Comparison of ENCODE assay signal across 8 cellular contexts in the genomic region with DNA sequence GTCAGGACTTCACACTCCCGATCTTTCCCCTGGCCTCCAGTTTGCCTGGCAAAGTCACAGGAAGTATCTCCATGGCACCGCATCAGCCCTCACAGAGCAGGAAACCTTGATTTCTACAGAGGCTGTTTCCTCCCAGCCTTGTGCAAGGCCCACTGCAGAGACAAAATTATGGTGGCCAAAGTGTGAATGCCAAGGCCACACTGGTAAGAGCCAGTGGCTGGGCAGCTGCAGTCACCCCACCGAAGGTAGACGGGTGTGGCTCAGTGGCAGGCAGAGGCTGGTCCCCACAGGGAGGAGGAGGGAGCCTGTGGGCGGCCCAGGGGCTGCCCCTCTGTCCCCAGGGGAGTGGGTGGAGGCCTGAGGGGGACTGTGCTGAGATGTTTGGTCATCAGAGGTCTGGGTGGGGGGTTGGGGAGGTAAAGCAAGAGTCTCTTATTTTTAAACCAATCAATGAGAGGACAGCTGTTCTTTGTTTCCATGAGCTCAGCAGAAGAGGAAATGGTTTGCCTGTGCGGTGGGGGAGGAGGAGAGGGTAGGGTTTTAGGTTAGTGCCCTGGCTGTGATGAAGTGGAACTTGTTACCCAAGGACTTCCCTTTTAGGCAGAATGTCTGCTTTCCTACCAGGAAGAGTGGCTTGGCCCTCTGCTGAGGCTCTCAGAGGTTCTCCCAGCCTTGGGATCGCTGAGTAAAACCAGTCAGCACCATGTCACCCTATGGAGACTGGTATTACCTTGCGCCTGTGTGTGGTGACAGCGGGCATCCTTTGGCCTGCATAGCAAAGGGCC. TPM values are rescaled to one million over a fixed set of nuclear protein-coding genes. Genes with fewer than 3 reads are reported as not detected.
A peak's percentile ranks its signal among the peaks of the same experiment; 100 is the strongest.
DNase-seq lines count a peak whose midpoint lies in the region; ATAC-seq and TF ChIP-seq lines count a peak whose summit lies in the region.

No MANE protein-coding gene starts in this region.

- DNase-seq in DMS53 (lab: John Stamatoyannopoulos, UW) (peak; percentile 89), HUDEP-2 (lab: John Stamatoyannopoulos, UW; ENCODE audit: unreplicated experiment in 76 of 76) (peak in 43 of 76 experiments; percentile 5 to 74 (median 35)), T-helper 2 cell (peak; percentile 28 to 96 (median 63)), mammary epithelial cell (no peak), mucosa of descending colon (peak; percentile 77 to 91 (median 82)), NCI-H446 treated with DMSO at 0.1 percent for 48 hours (lab: John Stamatoyannopoulos, UW) (no peak)
- DNase-seq in stimulated activated naive CD4-positive, alpha-beta T cell treated with Interleukin-2 at 50 U/mL for 16 hours (lab: John Stamatoyannopoulos, UW) = peak; percentile 64

- H3K27me3 ChIP-seq in mammary epithelial cell (ENCODE audit: insufficient read depth, low read length) = no peaks in the 10 kb centered on the region

- dilution Hi-C loops in mammary epithelial cell (cut with HindIII; ENCODE audit: low sequenced_read_pairs) = no loop called here

- peak overlapping the region; percentile 68 for H2AFZ ChIP-seq in mammary epithelial cell (ENCODE audit: low read depth, low read length)

- in situ Hi-C loops in mammary epithelial cell (cut with MboI; ENCODE audit: low sequenced_read_pairs in 2 of 2) = no loop called here

- H3K27ac ChIP-seq in mammary epithelial cell (ENCODE audit: insufficient read depth, low read depth, low read length) = no peak overlapping the region

- H3K9me3 ChIP-seq in mammary epithelial cell (replicated peaks; ENCODE audit: insufficient read depth, low read length) (no peaks in the 10 kb centered on the region), mucosa of descending colon (no peaks in the 10 kb centered on the region)

- H3K79me2 ChIP-seq in mammary epithelial cell (ENCODE audit: insufficient read depth, low read length) = no peaks in the 10 kb centered on the region

- CTCF ChIA-PET in mammary epithelial cell (lab: Charles Lee; ENCODE audit: low non-redundant PET) = interaction anchor here (0.6 kb wide), 1 partner anchor 20 kb away, joined by 3 read pairs; no protein-coding TSS in a partner anchor

- WGBS in mammary epithelial cell (ENCODE audit: low coverage, missing lambda C conversion rate) = 73% methylated on average over 7 of the region's 9 CpGs

- no TSS peak for BruUV-seq in mammary epithelial cell (replicated peaks; lab: Mats Ljungman, UMichigan)

- H3K9ac ChIP-seq in mammary epithelial cell (ENCODE audit: insufficient read depth, low read length) = no peak overlapping the region

- no peak for TF ChIP-seq CTCF in mammary epithelial cell (conservative IDR thresholded peaks at IDR 0.05 in 1 of 2, IDR thresholded peaks at IDR 0.05 in 1 of 2; ENCODE audit: extremely low read depth in 1 of 2, insufficient read depth in 1 of 2, low read depth in 1 of 2, low read length in 2 of 2)
- TF ChIP-seq CTCF in mucosa of descending colon (IDR thresholded peaks at IDR 0.05) = no peak

- H3K4me2 ChIP-seq in mammary epithelial cell (ENCODE audit: insufficient read depth, low read depth, low read length) = no peak overlapping the region

- H4K20me1 ChIP-seq in mammary epithelial cell (ENCODE audit: insufficient read depth, low read length) = no peaks in the 10 kb centered on the region

- no peaks in the 10 kb centered on the region for H3K36me3 ChIP-seq in mammary epithelial cell (ENCODE audit: insufficient read depth, low read length)
- H3K36me3 ChIP-seq in mucosa of descending colon (ENCODE audit: low read depth) = no peaks in the 10 kb centered on the region

- intact Hi-C loops in mammary epithelial cell (cut with micrococcal nuclease) (no loop called here), mucosa of descending colon (cut with DNase I, micrococcal nuclease) (no loop called here)

- no peak overlapping the region for H3K4me3 ChIP-seq in mammary epithelial cell (replicated peaks in 1 of 3; ENCODE audit: insufficient read depth in 1 of 3, low read depth in 2 of 3, low read length in 3 of 3)
- no peak overlapping the region for H3K4me3 ChIP-seq in mucosa of descending colon

- ATAC-seq in GM21367 (IDR thresholded peaks at IDR 0.05; ENCODE audit: unreplicated experiment) (peak; percentile 39), mucosa of descending colon (peak; percentile 51)

- H3K4me1 ChIP-seq in mammary epithelial cell (ENCODE audit: insufficient read depth, low read length) (peaks cover 30% of the 10 kb centered on the region), mucosa of descending colon (ENCODE audit: low read depth) (peaks cover 74% of the 10 kb centered on the region)

RNA-seq across cellular contexts. Expression of gene BTG2, which starts 18.0 kb away (rescaled TPM):
- 100 to 1,000 TPM in 1 of 2 donors, 10 to 100 TPM in 1; 74.8 to 107 TPM for total RNA-seq in mammary epithelial cell
- polyA plus RNA-seq in mammary epithelial cell = 47.2 TPM
- polyA minus RNA-seq in mammary epithelial cell = 57.2 TPM
- total RNA-seq in mucosa of descending colon = 100 to 1,000 TPM in 1 of 3 donors, 10 to 100 TPM in 2; 65.7 to 406 (median 69.1) TPM

RNA-seq across cellular contexts. Expression of gene CHIT1, which starts 57.8 kb away (rescaled TPM):
- total RNA-seq in mammary epithelial cell (under 1 TPM in 1 of 2 donors, not detected in 1; under 0.01 TPM), mucosa of descending colon (under 1 TPM in 2 of 3 donors, not detected in 1; 0.13 to 0.96 TPM)
- polyA plus RNA-seq in mammary epithelial cell = not detected
- not detected for polyA minus RNA-seq in mammary epithelial cell

Comparison
In these comparisons a context has a peak if more than half of its experiments do, and no peak if none do; other contexts are left out.
1. DNase-seq: peak in DMS53 (single experiment), HUDEP-2 (43 of 76), T-helper 2 cell (5 of 5), mucosa of descending colon (3 of 3) and stimulated activated naive CD4-positive, alpha-beta T cell treated with Interleukin-2 at 50 U/mL for 16 hours (single experiment); none in mammary epithelial cell (single experiment) and NCI-H446 treated with DMSO at 0.1 percent for 48 hours (single experiment).